In genomic region chr10:96720422-96721206, GRCh38 we compare ENCODE assay signal across 8 cellular contexts. TPM values are rescaled to one million over a fixed set of nuclear protein-coding genes. Genes with fewer than 3 reads are reported as not detected.
DNase-seq lines count a peak whose midpoint lies in the region; ATAC-seq, FAIRE-seq and TF ChIP-seq lines count a peak whose summit lies in the region.

Gene PIK3AP1 (minus strand): TSS chr10:96720514. CDS start chr10:96720394, 120 bp downstream.

- no peaks in the 10 kb centered on the region for H3K36me3 ChIP-seq in tibial nerve

- ATAC-seq in GM19023 (IDR thresholded peaks at IDR 0.05; ENCODE audit: unreplicated experiment), result peak; percentile 68
- peak; percentile 43 for ATAC-seq in HG03196 (IDR thresholded peaks at IDR 0.05; ENCODE audit: unreplicated experiment)

- DNase-seq in AG20443 (ENCODE audit: low spot score) (peak; percentile 81), NCI-H748 treated with DMSO at 0.1 percent for 48 hours (lab: John Stamatoyannopoulos, UW) (peak; percentile 51), activated T-cell treated with anti-CD3 and anti-CD28 coated beads for 4 hours (peak; percentile 24), frontal cortex (ENCODE audit: low spot score in 2 of 2) (peak; percentile 55 to 64), osteocyte (ENCODE audit: extremely low spot score, unreplicated experiment) (no peak), tibial nerve (ENCODE audit: low spot score in 2 of 2) (peak in 1 of 2 donors; percentile 16)

- TF ChIP-seq POLR2A in tibial nerve (IDR thresholded peaks at IDR 0.05), result peak in 1 of 2 donors; percentile 33

- WGBS in tibial nerve, 2 donors, result 4 to 5% methylated on average over 38 to 44 of the region's 52 CpGs

- no peak for FAIRE-seq in frontal cortex (lab: Jason Lieb, UNC)

- peaks cover 8% of the 10 kb centered on the region for H3K4me1 Mint-ChIP-seq in osteocyte (ENCODE audit: unreplicated experiment)

- peaks cover 4% of the 10 kb centered on the region for H3K9me3 Mint-ChIP-seq in osteocyte (ENCODE audit: unreplicated experiment)

- H3K4me3 Mint-ChIP-seq in osteocyte (ENCODE audit: unreplicated experiment), result peak within 1 kb of the TSS; percentile 72

- TF ChIP-seq CTCF in osteocyte (IDR thresholded peaks at IDR 0.05), result no peak
- no peak for TF ChIP-seq CTCF in tibial nerve (IDR thresholded peaks at IDR 0.05)

- H3K27me3 ChIP-seq in tibial nerve, result peaks cover 0 to 18% of the 10 kb centered on the region in 2 donors

- no peak for TF ChIP-seq EP300 in tibial nerve (IDR thresholded peaks at IDR 0.05)

- H3K9me3 ChIP-seq in tibial nerve, result no peaks in the 10 kb centered on the region

- no peak within 1 kb of the TSS for H3K27ac Mint-ChIP-seq in osteocyte (ENCODE audit: unreplicated experiment)

- H3K4me1 ChIP-seq in tibial nerve, result peaks cover 0 to 14% (median 0%) of the 10 kb centered on the region in 4 donors

- H3K27me3 Mint-ChIP-seq in osteocyte (ENCODE audit: unreplicated experiment), result peaks cover 34% of the 10 kb centered on the region

- H3K4me3 ChIP-seq in tibial nerve, result peak within 1 kb of the TSS; percentile 32 to 57 (median 52)

- H3K36me3 Mint-ChIP-seq in osteocyte (ENCODE audit: unreplicated experiment), result no peaks in the 10 kb centered on the region

- peak within 1 kb of the TSS in 3 of 4 donors; percentile 66 to 80 (median 68) for H3K27ac ChIP-seq in tibial nerve

RNA-seq across cellular contexts. Expression of gene PIK3AP1, which starts in this region (rescaled TPM):
- total RNA-seq in frontal cortex, result 4.5 TPM
- 0.19 and 0.39 TPM in 2 replicates for total RNA-seq in osteocyte
- total RNA-seq in tibial nerve, result 10 to 100 TPM in 3 of 4 donors, 1 to 10 TPM in 1; 7.1 to 21.3 (median 14.2) TPM
